ENCODE assay signal across 24 cellular contexts in genomic region chr6:157775376-157775775, GRCh38. TPM values are rescaled to one million over a fixed set of nuclear protein-coding genes. Genes with fewer than 3 reads are reported as not detected.
A peak's percentile ranks its signal among the peaks of the same experiment; 100 is the strongest.
DNase-seq lines count a peak whose midpoint lies in the region; ATAC-seq and TF ChIP-seq lines count a peak whose summit lies in the region.
"Had no signal": no experiment of that assay in that cellular context is flagged by ENCODE, and none has a peak within 500 bp of the region (broad histone marks: within the 10 kb centered on the region; RNA-seq: fewer than 3 reads in every experiment).

No MANE protein-coding gene starts in this region.

- H3K27ac Mint-ChIP-seq in activated CD8-positive, alpha-beta T cell treated with anti-CD3 and anti-CD28 coated beads for 36 hours = peak overlapping the region; percentile 32
- no peak overlapping the region for H3K27ac Mint-ChIP-seq in activated CD8-positive, alpha-beta T cell treated with anti-CD3 and anti-CD28 coated beads, Interleukin-2, amount 10 ng/mL, durations not matched to agents 7 days and 5 days
- peak overlapping the region; percentile 34 for H3K27ac Mint-ChIP-seq in activated naive CD8-positive, alpha-beta T cell
- no peak overlapping the region for H3K27ac Mint-ChIP-seq in activated naive CD8-positive, alpha-beta T cell treated with anti-CD3 and anti-CD28 coated beads for 36 hours
- H3K27ac Mint-ChIP-seq in naive thymus-derived CD4-positive, alpha-beta T cell = peak overlapping the region in 7 of 9 donors; percentile 2 to 80 (median 68)
- H3K27ac Mint-ChIP-seq: CD4-positive, alpha-beta T cell had no signal

- H3K27me3 ChIP-seq in naive thymus-derived CD4-positive, alpha-beta T cell (ENCODE audit: control insufficient read depth in 2 of 2, insufficient read depth in 2 of 2, low read length in 2 of 2) = no peaks in the 10 kb centered on the region
- H3K27me3 ChIP-seq in osteoblast (ENCODE audit: insufficient read depth, low read length) = no peaks in the 10 kb centered on the region
- peaks cover 0 to 9% (median 0%) of the 10 kb centered on the region in 3 donors for H3K27me3 ChIP-seq in stomach
- H3K27me3 ChIP-seq: BLaER1 treated with 17β-estradiol and CSF1 and Interleukin-3, amounts not matched to agents 10 nM and 100 nM had no signal

- no peak overlapping the region for H2AFZ ChIP-seq in osteoblast (ENCODE audit: low read length)

- CTCF ChIA-PET in activated CD8-positive, alpha-beta T cell treated with anti-CD3 and anti-CD28 coated beads for 36 hours (lab: Charles Lee) = no interaction called here
- CTCF ChIA-PET in activated CD8-positive, alpha-beta T cell treated with anti-CD3 and anti-CD28 coated beads, Interleukin-2, amount 10 ng/mL, durations not matched to agents 7 days and 5 days (lab: Charles Lee) = no interaction called here
- CTCF ChIA-PET in naive thymus-derived CD4-positive, alpha-beta T cell (lab: Charles Lee) = no interaction called here

- H3K4me3 Mint-ChIP-seq in activated CD8-positive, alpha-beta T cell treated with anti-CD3 and anti-CD28 coated beads for 36 hours = no peak overlapping the region
- H3K4me3 Mint-ChIP-seq in activated CD8-positive, alpha-beta T cell treated with anti-CD3 and anti-CD28 coated beads, Interleukin-2, amount 10 ng/mL, durations not matched to agents 7 days and 5 days = no peak overlapping the region
- no peak overlapping the region for H3K4me3 Mint-ChIP-seq in activated naive CD8-positive, alpha-beta T cell
- no peak overlapping the region for H3K4me3 Mint-ChIP-seq in activated naive CD8-positive, alpha-beta T cell treated with anti-CD3 and anti-CD28 coated beads for 36 hours
- H3K4me3 Mint-ChIP-seq in naive thymus-derived CD4-positive, alpha-beta T cell = no peak overlapping the region
- H3K4me3 Mint-ChIP-seq: B cell had no signal

- no peak for TF ChIP-seq EP300 in stomach (IDR thresholded peaks at IDR 0.05)

- POLR2A ChIA-PET in activated CD8-positive, alpha-beta T cell treated with anti-CD3 and anti-CD28 coated beads for 36 hours (lab: Charles Lee) = no interaction called here
- POLR2A ChIA-PET in activated CD8-positive, alpha-beta T cell treated with anti-CD3 and anti-CD28 coated beads, Interleukin-2, amount 10 ng/mL, durations not matched to agents 7 days and 5 days (lab: Charles Lee) = no interaction called here
- POLR2A ChIA-PET in naive thymus-derived CD4-positive, alpha-beta T cell (lab: Charles Lee) = no interaction called here

- DNase-seq in activated CD8-positive, alpha-beta T cell treated with anti-CD3 and anti-CD28 coated beads for 36 hours = no peak
- no peak for DNase-seq in activated CD8-positive, alpha-beta T cell treated with anti-CD3 and anti-CD28 coated beads, Interleukin-2, amount 10 ng/mL, durations not matched to agents 7 days and 5 days
- no peak for DNase-seq in activated naive CD8-positive, alpha-beta T cell treated with anti-CD3 and anti-CD28 coated beads for 36 hours
- DNase-seq in naive thymus-derived CD4-positive, alpha-beta T cell = no peak
- DNase-seq in osteoblast (ENCODE audit: insufficient read length, low spot score, missing footprints) (peak; percentile 76), stomach (no peak)
- DNase-seq in activated effector memory CD4-positive, alpha-beta T cell treated with anti-CD3 and anti-CD28 coated beads, Interleukin-2, amount 50 U/mL, for 16 hours = no peak
- DNase-seq: AML-193; CD4-positive, alpha-beta T cell; CD8-positive, alpha-beta memory T cell; COR-L47; DMS 273 treated with DMSO at 0.1 percent for 48 hours; DMS153; DMS79; DND-41; EL; GDM1 had no signal

- peaks cover 3% of the 10 kb centered on the region for H3K36me3 Mint-ChIP-seq in activated CD8-positive, alpha-beta T cell treated with anti-CD3 and anti-CD28 coated beads for 36 hours (ENCODE audit: low read depth)
- H3K36me3 Mint-ChIP-seq in activated CD8-positive, alpha-beta T cell treated with anti-CD3 and anti-CD28 coated beads, Interleukin-2, amount 10 ng/mL, durations not matched to agents 7 days and 5 days (ENCODE audit: low read depth) = peaks cover 2% of the 10 kb centered on the region
- no peaks in the 10 kb centered on the region for H3K36me3 Mint-ChIP-seq in activated naive CD8-positive, alpha-beta T cell
- peaks cover 5% of the 10 kb centered on the region for H3K36me3 Mint-ChIP-seq in activated naive CD8-positive, alpha-beta T cell treated with anti-CD3 and anti-CD28 coated beads for 36 hours
- H3K36me3 Mint-ChIP-seq in naive thymus-derived CD4-positive, alpha-beta T cell = peaks cover 0 to 9% (median 6%) of the 10 kb centered on the region in 5 donors

- no peaks in the 10 kb centered on the region for H3K36me3 ChIP-seq in naive thymus-derived CD4-positive, alpha-beta T cell (ENCODE audit: control insufficient read depth in 2 of 3, insufficient read depth in 3 of 3, low read length in 3 of 3)
- H3K36me3 ChIP-seq in osteoblast (ENCODE audit: insufficient read depth, low read length) (no peaks in the 10 kb centered on the region), stomach (no peaks in the 10 kb centered on the region)
- H3K36me3 ChIP-seq: BLaER1 treated with 17β-estradiol and CSF1 and Interleukin-3, amounts not matched to agents 10 nM and 100 nM had no signal

- H3K4me2 ChIP-seq in osteoblast (ENCODE audit: insufficient read depth, low read length) = no peak overlapping the region
- H3K4me2 ChIP-seq: A549; BLaER1 treated with 17β-estradiol and CSF1 and Interleukin-3, amounts not matched to agents 10 nM and 100 nM had no signal

- H4K20me1 ChIP-seq in osteoblast (ENCODE audit: insufficient read depth, low read length) = no peaks in the 10 kb centered on the region
- H4K20me1 ChIP-seq: BLaER1 treated with 17β-estradiol and CSF1 and Interleukin-3, amounts not matched to agents 10 nM and 100 nM had no signal

- intact Hi-C loops in activated CD8-positive, alpha-beta T cell treated with anti-CD3 and anti-CD28 coated beads for 36 hours (cut with micrococcal nuclease) = no loop called here
- intact Hi-C loops in naive thymus-derived CD4-positive, alpha-beta T cell (cut with micrococcal nuclease) = no loop called here
- intact Hi-C loops in stomach (cut with DNase I; ENCODE audit: low total_unique reads) = no loop called here

- H3K27me3 Mint-ChIP-seq in activated CD8-positive, alpha-beta T cell treated with anti-CD3 and anti-CD28 coated beads for 36 hours = peaks cover 2% of the 10 kb centered on the region
- peaks cover 16% of the 10 kb centered on the region for H3K27me3 Mint-ChIP-seq in activated CD8-positive, alpha-beta T cell treated with anti-CD3 and anti-CD28 coated beads, Interleukin-2, amount 10 ng/mL, durations not matched to agents 7 days and 5 days (ENCODE audit: low read depth)
- no peaks in the 10 kb centered on the region for H3K27me3 Mint-ChIP-seq in activated naive CD8-positive, alpha-beta T cell
- H3K27me3 Mint-ChIP-seq in activated naive CD8-positive, alpha-beta T cell treated with anti-CD3 and anti-CD28 coated beads for 36 hours = no peaks in the 10 kb centered on the region
- H3K27me3 Mint-ChIP-seq in naive thymus-derived CD4-positive, alpha-beta T cell = peaks cover 0 to 56% (median 4%) of the 10 kb centered on the region in 5 donors
- H3K27me3 Mint-ChIP-seq: CD4-positive, alpha-beta T cell had no signal

- H3K4me3 ChIP-seq in naive thymus-derived CD4-positive, alpha-beta T cell (ENCODE audit: low read length) = no peak overlapping the region
- H3K4me3 ChIP-seq in osteoblast (ENCODE audit: insufficient read depth, low read length) (no peak overlapping the region), stomach (no peak overlapping the region)
- H3K4me3 ChIP-seq: A549; BLaER1 treated with 17β-estradiol and CSF1 and Interleukin-3, amounts not matched to agents 10 nM and 100 nM; GM12878 had no signal

- no peaks in the 10 kb centered on the region for H3K4me1 ChIP-seq in naive thymus-derived CD4-positive, alpha-beta T cell (ENCODE audit: control insufficient read depth in 2 of 2, insufficient read depth in 2 of 2, low read length in 2 of 2)
- H3K4me1 ChIP-seq in osteoblast (ENCODE audit: insufficient read depth, low read length) (peaks cover 11% of the 10 kb centered on the region), stomach (peaks cover 0 to 3% (median 0%) of the 10 kb centered on the region in 4 donors)

- 86 to 97% (median 91%) methylated on average over 3 of the region's 3 CpGs for WGBS in stomach, 5 donors

- H3K27ac ChIP-seq in naive thymus-derived CD4-positive, alpha-beta T cell (ENCODE audit: low read depth, low read length) = no peak overlapping the region
- H3K27ac ChIP-seq in osteoblast (ENCODE audit: low read depth, low read length) (no peak overlapping the region), stomach (no peak overlapping the region)
- H3K27ac ChIP-seq: 22Rv1; BLaER1 treated with 17β-estradiol and CSF1 and Interleukin-3, amounts not matched to agents 10 nM and 100 nM; C4-2B had no signal

- no peak for ATAC-seq in activated CD8-positive, alpha-beta T cell treated with anti-CD3 and anti-CD28 coated beads for 36 hours
- no peak for ATAC-seq in activated CD8-positive, alpha-beta T cell treated with anti-CD3 and anti-CD28 coated beads, Interleukin-2, amount 10 ng/mL, durations not matched to agents 7 days and 5 days
- ATAC-seq in naive thymus-derived CD4-positive, alpha-beta T cell = no peak

- peaks cover 0 to 9% (median 0%) of the 10 kb centered on the region in 3 experiments for H3K9me3 ChIP-seq in naive thymus-derived CD4-positive, alpha-beta T cell (ENCODE audit: control insufficient read depth in 2 of 3, low read length in 3 of 3)
- H3K9me3 ChIP-seq in osteoblast (ENCODE audit: low read depth, low read length) (no peaks in the 10 kb centered on the region), stomach (no peaks in the 10 kb centered on the region)
- H3K9me3 ChIP-seq: A549 had no signal

- H3K4me1 Mint-ChIP-seq in activated CD8-positive, alpha-beta T cell treated with anti-CD3 and anti-CD28 coated beads for 36 hours (ENCODE audit: low read depth) = peaks cover 16% of the 10 kb centered on the region
- H3K4me1 Mint-ChIP-seq in activated CD8-positive, alpha-beta T cell treated with anti-CD3 and anti-CD28 coated beads, Interleukin-2, amount 10 ng/mL, durations not matched to agents 7 days and 5 days (ENCODE audit: low read depth) = peaks cover 3% of the 10 kb centered on the region
- peaks cover 25% of the 10 kb centered on the region for H3K4me1 Mint-ChIP-seq in activated naive CD8-positive, alpha-beta T cell (ENCODE audit: low read depth)
- peaks cover 19% of the 10 kb centered on the region for H3K4me1 Mint-ChIP-seq in activated naive CD8-positive, alpha-beta T cell treated with anti-CD3 and anti-CD28 coated beads for 36 hours
- H3K4me1 Mint-ChIP-seq in naive thymus-derived CD4-positive, alpha-beta T cell = peaks cover 2 to 25% (median 22%) of the 10 kb centered on the region in 7 donors

- H3K9me3 Mint-ChIP-seq in activated CD8-positive, alpha-beta T cell treated with anti-CD3 and anti-CD28 coated beads for 36 hours = peaks cover 7% of the 10 kb centered on the region
- no peaks in the 10 kb centered on the region for H3K9me3 Mint-ChIP-seq in activated CD8-positive, alpha-beta T cell treated with anti-CD3 and anti-CD28 coated beads, Interleukin-2, amount 10 ng/mL, durations not matched to agents 7 days and 5 days (ENCODE audit: insufficient read depth)
- no peaks in the 10 kb centered on the region for H3K9me3 Mint-ChIP-seq in activated naive CD8-positive, alpha-beta T cell (ENCODE audit: low read depth)
- peaks cover 9% of the 10 kb centered on the region for H3K9me3 Mint-ChIP-seq in activated naive CD8-positive, alpha-beta T cell treated with anti-CD3 and anti-CD28 coated beads for 36 hours
- H3K9me3 Mint-ChIP-seq in naive thymus-derived CD4-positive, alpha-beta T cell = peaks cover 0 to 18% (median 7%) of the 10 kb centered on the region in 11 donors

- no peaks in the 10 kb centered on the region for H3K79me2 ChIP-seq in osteoblast (ENCODE audit: insufficient read depth, low read length)

- TF ChIP-seq CTCF in activated CD8-positive, alpha-beta T cell treated with anti-CD3 and anti-CD28 coated beads for 36 hours (IDR thresholded peaks at IDR 0.05) = no peak
- TF ChIP-seq CTCF in osteoblast (IDR thresholded peaks at IDR 0.05; ENCODE audit: extremely low read depth, low read depth, low read length) = no peak
- TF ChIP-seq CTCF in stomach (IDR thresholded peaks at IDR 0.05) = no peak

- no peak for TF ChIP-seq POLR2A in stomach (IDR thresholded peaks at IDR 0.05)

RNA-seq across cellular contexts. Expression of gene SNX9, which starts 47.7 kb away (rescaled TPM):
- total RNA-seq in activated CD8-positive, alpha-beta T cell treated with anti-CD3 and anti-CD28 coated beads for 36 hours = 10 to 100 TPM; 44.9 to 45.1 TPM
- total RNA-seq in activated CD8-positive, alpha-beta T cell treated with anti-CD3 and anti-CD28 coated beads, Interleukin-2, amount 10 ng/mL, durations not matched to agents 7 days and 5 days = 1 to 10 TPM; 9.1 to 9.2 TPM
- total RNA-seq in activated naive CD8-positive, alpha-beta T cell treated with anti-CD3 and anti-CD28 coated beads for 36 hours = 10 to 100 TPM; 63.4 to 64.4 TPM
- total RNA-seq in naive thymus-derived CD4-positive, alpha-beta T cell = 10 to 100 TPM; 13.4 to 39.2 (median 36.4) TPM
- polyA plus RNA-seq in naive thymus-derived CD4-positive, alpha-beta T cell = 10 to 100 TPM; 23.8 to 51.5 TPM
- total RNA-seq in osteoblast = 147 and 177 TPM in 2 replicates
- 10 to 100 TPM; 22.9 to 55.3 (median 37.9) TPM for total RNA-seq in stomach
- polyA plus RNA-seq in stomach = 10 to 100 TPM; 21.4 to 58.7 (median 39.4) TPM

Comparison
In these comparisons a context has a peak if more than half of its experiments do, and no peak if none do; other contexts are left out.
1. H3K27ac Mint-ChIP-seq: peak in activated CD8-positive, alpha-beta T cell treated with anti-CD3 and anti-CD28 coated beads for 36 hours (single experiment), activated naive CD8-positive, alpha-beta T cell (single experiment) and naive thymus-derived CD4-positive, alpha-beta T cell (7 of 9); none in activated CD8-positive, alpha-beta T cell treated with anti-CD3 and anti-CD28 coated beads, Interleukin-2, amount 10 ng/mL, durations not matched to agents 7 days and 5 days (single experiment) and activated naive CD8-positive, alpha-beta T cell treated with anti-CD3 and anti-CD28 coated beads for 36 hours (single experiment).